ENCODE assay signal across 9 cellular contexts in genomic region chr5:119521232-119521631, GRCh38.
"Had no signal": no experiment of that assay in that cellular context is flagged by ENCODE, and none has a peak within 500 bp of the region (broad histone marks: within the 10 kb centered on the region; RNA-seq: fewer than 3 reads in every experiment).

No MANE protein-coding gene starts in this region.

- H3K27ac Mint-ChIP-seq: GM23338, H9, HFFc6 had no signal

- H3K27ac ChIP-seq: GM23248 had no signal

- H3K4me3 ChIP-seq: GM23248, GM23338, HAP-1 had no signal

- H3K4me1 ChIP-seq: HAP-1 had no signal

- H3K9me3 Mint-ChIP-seq: GM23338, HFFc6 had no signal

- DNase-seq: GM23248, GOT3, H7, H9, HCEC 1CT, HFFc6 had no signal

- ATAC-seq: GM23338, HCT116 had no signal

- H3K4me3 Mint-ChIP-seq: GM23338, H9, HFFc6 had no signal

- H3K4me1 Mint-ChIP-seq: GM23338, H9 had no signal

- H3K9me3 ChIP-seq: HAP-1 had no signal
